ENCODE assay signal across 11 cellular contexts in genomic region chr15:41936155-41936554, GRCh38. TPM values are rescaled to one million over a fixed set of nuclear protein-coding genes. Genes with fewer than 3 reads are reported as not detected.
DNase-seq lines count a peak whose midpoint lies in the region; ATAC-seq, FAIRE-seq and TF ChIP-seq lines count a peak whose summit lies in the region.
"Had no signal": no experiment of that assay in that cellular context is flagged by ENCODE, and none has a peak within 500 bp of the region (broad histone marks: within the 10 kb centered on the region; RNA-seq: fewer than 3 reads in every experiment).

No MANE protein-coding gene starts in this region.

- peak overlapping the region; percentile 89 for H3K27ac Mint-ChIP-seq in CD4-positive, alpha-beta T cell
- peak overlapping the region; percentile 84 for H3K27ac Mint-ChIP-seq in osteocyte (ENCODE audit: unreplicated experiment)

- no peaks in the 10 kb centered on the region for H3K9me3 Mint-ChIP-seq in CD4-positive, alpha-beta T cell
- H3K9me3 Mint-ChIP-seq in osteocyte (ENCODE audit: unreplicated experiment), result no peaks in the 10 kb centered on the region

- no peak overlapping the region for H2BK20ac ChIP-seq in IMR-90 (ENCODE audit: low read depth, low read length)

- no peak overlapping the region for H3K4me3 ChIP-seq in IMR-90 (ENCODE audit: insufficient read depth, low read depth, low read length)
- no peak overlapping the region for H3K4me3 ChIP-seq in K562
- H3K4me3 ChIP-seq: smooth muscle cell had no signal

- H3K18ac ChIP-seq in IMR-90 (ENCODE audit: low read depth, low read length), result no peak overlapping the region

- peaks cover 19% of the 10 kb centered on the region for H3K4me1 ChIP-seq in IMR-90 (ENCODE audit: control insufficient read depth, insufficient read depth, low read length)
- H3K4me1 ChIP-seq in K562 (replicated peaks in 1 of 2; ENCODE audit: control insufficient read depth in 2 of 2, insufficient read depth in 2 of 2, low read length in 2 of 2), result peaks cover 3 to 9% of the 10 kb centered on the region in 2 experiments; a peak in 3 of 5 replicates

- no peak overlapping the region for H3K9ac ChIP-seq in IMR-90 (ENCODE audit: low read depth, low read length)
- H3K9ac ChIP-seq in K562 (ENCODE audit: insufficient read depth in 1 of 2, low read depth in 2 of 2, low read length in 2 of 2), result no peak overlapping the region

- CTCF ChIA-PET in CD4-positive, alpha-beta T cell (lab: Charles Lee), result interaction anchor here (0.5 to 3.9 kb wide), 11 partner anchors 11 to 1269 kb away, joined by 3 to 42 read pairs (median 7); partner anchors contain the start of genes EHD4 and MAPKBP1
- CTCF ChIA-PET in IMR-90 (lab: Yijun Ruan, JAX), result interaction anchor here (1.0 kb wide), 1 partner anchor 16 kb away, joined by 3 read pairs; no protein-coding TSS in a partner anchor
- CTCF ChIA-PET in K562 (lab: Yijun Ruan, JAX; ENCODE audit: low intra/inter-chr PET ratio), result no interaction called here

- H2AK9ac ChIP-seq in IMR-90 (replicated peaks; ENCODE audit: low read depth, low read length, poor library complexity), result no peak overlapping the region

- no peak overlapping the region for H2AFZ ChIP-seq in IMR-90 (replicated peaks; ENCODE audit: low read length, poor library complexity)
- no peak overlapping the region for H2AFZ ChIP-seq in K562 (ENCODE audit: low read depth, low read length)

- H3K79me1 ChIP-seq in IMR-90 (ENCODE audit: low read depth in 1 of 2, low read length in 2 of 2), result peaks cover 41 to 85% of the 10 kb centered on the region in 2 experiments

- no peak overlapping the region; the same call in 2 of the 3 replicates for H2BK15ac ChIP-seq in IMR-90 (ENCODE audit: low read depth, low read length)

- BruUV-seq in IMR-90 (replicated peaks; lab: Mats Ljungman, UMichigan) (no TSS peak), K562 (replicated peaks; lab: Mats Ljungman, UMichigan) (no TSS peak)

- peaks cover 62% of the 10 kb centered on the region for H3K4me1 Mint-ChIP-seq in CD4-positive, alpha-beta T cell (ENCODE audit: low read depth)
- H3K4me1 Mint-ChIP-seq in osteocyte (ENCODE audit: unreplicated experiment), result peaks cover 64% of the 10 kb centered on the region

- no peak overlapping the region for H2BK5ac ChIP-seq in IMR-90 (ENCODE audit: low read depth, low read length, poor library complexity, severe bottlenecking)

- peaks cover 10% of the 10 kb centered on the region for H3K36me3 Mint-ChIP-seq in CD4-positive, alpha-beta T cell (ENCODE audit: low read depth)
- H3K36me3 Mint-ChIP-seq in osteocyte (ENCODE audit: unreplicated experiment), result peaks cover 9% of the 10 kb centered on the region

- dilution Hi-C loops in IMR-90 (cut with HindIII; ENCODE audit: low sequenced_read_pairs, unreplicated experiment), result no loop called here

- no peak overlapping the region for H3K56ac ChIP-seq in IMR-90 (ENCODE audit: extremely low read depth, insufficient read depth, low read length)

- H3K9me1 ChIP-seq in IMR-90 (ENCODE audit: insufficient read depth, low read length) (peaks cover 36% of the 10 kb centered on the region), K562 (ENCODE audit: control insufficient read depth, insufficient read depth, low read length) (no peaks in the 10 kb centered on the region)

- no peak overlapping the region for H4K91ac ChIP-seq in IMR-90 (ENCODE audit: insufficient read depth, low read depth, low read length)

- no peak for TF ChIP-seq CTCF in CD4-positive, alpha-beta T cell (IDR thresholded peaks at IDR 0.05)
- no peak for TF ChIP-seq CTCF in IMR-90 (conservative IDR thresholded peaks at IDR 0.05; ENCODE audit: low read depth, low read length)
- TF ChIP-seq CTCF in K562 (IDR thresholded peaks at IDR 0.05 in 2 of 3, conservative IDR thresholded peaks at IDR 0.05 in 1 of 3; ENCODE audit: insufficient read depth in 2 of 3, low read depth in 1 of 3, low read length in 3 of 3), result no peak
- no peak for TF ChIP-seq CTCF in osteocyte (IDR thresholded peaks at IDR 0.05)

- TF ChIP-seq POLR2A in IMR-90 (IDR thresholded peaks at IDR 0.05; ENCODE audit: low read depth, low read length) (no peak), K562 (conservative IDR thresholded peaks at IDR 0.05) (no peak)

- DNase-seq in CD4-positive, alpha-beta T cell, result no peak
- DNase-seq in IMR-90, result no peak
- DNase-seq in K562 (ENCODE audit: extremely low read depth in 1 of 4, low spot score in 3 of 4), result no peak
- no peak for DNase-seq in osteocyte (ENCODE audit: extremely low spot score, unreplicated experiment)
- DNase-seq in 8988T, result no peak
- no peak for DNase-seq in globus pallidus (ENCODE audit: low spot score)
- no peak for DNase-seq in midbrain (lab: John Stamatoyannopoulos, UW)
- DNase-seq: hippocampal formation, Kasumi-1 had no signal

- H4K20me1 ChIP-seq in IMR-90 (ENCODE audit: insufficient read depth, low read length) (0 out of 2 replicates have a peak, but pooled peaks cover under 1% of the 10 kb centered on the region), K562 (replicated peaks; ENCODE audit: control insufficient read depth, insufficient read depth, low read length) (no peaks in the 10 kb centered on the region)

- no peaks in the 10 kb centered on the region for H3K27me3 ChIP-seq in CD4-positive, alpha-beta T cell (ENCODE audit: control insufficient read depth, insufficient read depth, low read length)
- H3K27me3 ChIP-seq in IMR-90 (ENCODE audit: control insufficient read depth, insufficient read depth, low read length), result no peaks in the 10 kb centered on the region
- H3K27me3 ChIP-seq in K562 (ENCODE audit: control insufficient read depth in 2 of 2, insufficient read depth in 2 of 2, low read length in 2 of 2), result no peaks in the 10 kb centered on the region

- no peaks in the 10 kb centered on the region for H3K27me3 Mint-ChIP-seq in CD4-positive, alpha-beta T cell
- no peaks in the 10 kb centered on the region for H3K27me3 Mint-ChIP-seq in osteocyte (ENCODE audit: unreplicated experiment)

- no peak overlapping the region for H4K5ac ChIP-seq in IMR-90 (ENCODE audit: low read depth, low read length)

- POLR2A ChIA-PET in CD4-positive, alpha-beta T cell (lab: Charles Lee), result interaction anchor here (0.6 to 8.9 kb wide), 12 partner anchors 10 to 649 kb away, joined by 3 to 209 read pairs (median 13); partner anchors contain the start of genes EHD4, MAPKBP1, MGA and RPAP1
- POLR2A ChIA-PET in IMR-90 (lab: Charles Lee; ENCODE audit: unreplicated experiment), result no interaction called here
- POLR2A ChIA-PET in K562 (lab: Yijun Ruan, JAX), result interaction anchor here (1.3 kb wide), 1 partner anchor 15 kb away, joined by 3 read pairs; no protein-coding TSS in a partner anchor

- WGBS in IMR-90 (ENCODE audit: extremely low coverage in 2 of 2, insufficient read length in 1 of 2), 2 experiments, result no CpG with 5 or more reads among the region's 3 CpGs
- WGBS in K562 (ENCODE audit: insufficient coverage, low coverage, missing lambda C conversion rate), result 73% methylated on average over 3 of the region's 3 CpGs

- no peak overlapping the region for H3K4ac ChIP-seq in IMR-90 (ENCODE audit: low read depth, low read length)

- peak overlapping the region; percentile 3; the same call in 1 of the 2 replicates for H2BK120ac ChIP-seq in IMR-90 (ENCODE audit: low read depth, low read length)

- no peak for TF ChIP-seq RAD21 in IMR-90 (IDR thresholded peaks at IDR 0.05; ENCODE audit: low read length)
- no peak for TF ChIP-seq RAD21 in K562 (CRISPR knock-in tag; conservative IDR thresholded peaks at IDR 0.05 in 1 of 2, IDR thresholded peaks at IDR 0.05 in 1 of 2)

- peak overlapping the region; percentile 62; the same call in 1 of the 2 replicates for H2AK5ac ChIP-seq in IMR-90 (ENCODE audit: low read depth, low read length)

- no peak for TF ChIP-seq EP300 in K562 (IDR thresholded peaks at IDR 0.05; ENCODE audit: low read length)

- H3K27ac ChIP-seq in CD4-positive, alpha-beta T cell (ENCODE audit: low read depth, low read length), result peak overlapping the region; percentile 97
- H3K27ac ChIP-seq in IMR-90 (ENCODE audit: insufficient read depth, low read length), result no peak overlapping the region
- no peak overlapping the region for H3K27ac ChIP-seq in K562 (ENCODE audit: extremely low read depth, low read depth, low read length)

- in situ Hi-C loops in IMR-90 (cut with MboI; ENCODE audit: low sequenced_read_pairs), result no loop called here
- in situ Hi-C loops in K562 (cut with MboI), result no loop called here

- FAIRE-seq in K562 (lab: Jason Lieb, UNC), result no peak

- H3K36me3 ChIP-seq in IMR-90 (ENCODE audit: control insufficient read depth, insufficient read depth, low read length), result peaks cover 1% of the 10 kb centered on the region; the same call in 1 of the 2 replicates
- H3K36me3 ChIP-seq in K562 (ENCODE audit: control insufficient read depth, insufficient read depth, low read length), result peaks cover 4% of the 10 kb centered on the region; the same call in 2 of the 3 replicates

- H3K4me2 ChIP-seq in IMR-90 (ENCODE audit: low read depth, low read length), result no peak overlapping the region
- H3K4me2 ChIP-seq in K562 (ENCODE audit: insufficient read depth, low read length), result no peak overlapping the region
- H3K4me2 ChIP-seq: smooth muscle cell had no signal

- no peaks in the 10 kb centered on the region for H3K79me2 ChIP-seq in K562 (ENCODE audit: control insufficient read depth, insufficient read depth, low read length)

- H3K23ac ChIP-seq in IMR-90 (ENCODE audit: low read depth, low read length), result no peak overlapping the region

- no peaks in the 10 kb centered on the region for H3K9me3 ChIP-seq in CD4-positive, alpha-beta T cell (ENCODE audit: control insufficient read depth, low read length)
- no peaks in the 10 kb centered on the region for H3K9me3 ChIP-seq in IMR-90 (ENCODE audit: control insufficient read depth, insufficient read depth, low read length)
- no peaks in the 10 kb centered on the region for H3K9me3 ChIP-seq in K562 (replicated peaks; ENCODE audit: control insufficient read depth, insufficient read depth, low read depth, low read length)

- no peak overlapping the region for H3K14ac ChIP-seq in IMR-90 (replicated peaks; ENCODE audit: low read depth, low read length)

- ATAC-seq in CD4-positive, alpha-beta T cell (ENCODE audit: poor library complexity), result no peak
- ATAC-seq in IMR-90 (ENCODE audit: low read depth) (no peak), K562 (no peak), GM18519 (IDR thresholded peaks at IDR 0.05; ENCODE audit: low FRiP score, unreplicated experiment) (no peak)

- peak overlapping the region; percentile 68 for H3K4me3 Mint-ChIP-seq in CD4-positive, alpha-beta T cell
- no peak overlapping the region for H3K4me3 Mint-ChIP-seq in osteocyte (ENCODE audit: unreplicated experiment)

- H4K8ac ChIP-seq in IMR-90 (ENCODE audit: low read depth in 2 of 2, low read length in 2 of 2), result no peak overlapping the region

- intact Hi-C loops in CD4-positive, alpha-beta T cell (cut with DNase I, micrococcal nuclease), result loop anchor here (2.0 to 5.0 kb wide), 4 partner anchors 39 to 336 kb away; partner anchors contain the start of genes GANC (in 1 of the 2), JMJD7 (in 1 of the 2), SPTBN5 (in 1 of the 2) and TMEM87A (in 1 of the 2)
- intact Hi-C loops in IMR-90 (cut with micrococcal nuclease), result no loop called here
- intact Hi-C loops in K562 (cut with micrococcal nuclease), result no loop called here

RNA-seq across cellular contexts. Expression of gene EHD4, which starts 36.2 kb away (rescaled TPM):
- 10 to 100 TPM; 39.8 to 40.5 TPM for total RNA-seq in CD4-positive, alpha-beta T cell
- total RNA-seq in IMR-90 (2012; rRNA removed) (26.4 and 29.0 TPM in 2 replicates), K562 (2014; rRNA removed) (9.8 and 12.6 TPM in 2 replicates), K562 (2014; rRNA removed; fragmentation: Illumina TruSeq; extraction: Trizol) (4.6 and 5.2 TPM in 2 replicates), K562 (2015; rRNA removed; fragmentation: Illumina TruSeq; extraction: Trizol) (5.6 and 5.7 TPM in 2 replicates), K562 (2021) (10.3 and 11.4 TPM in 2 replicates), osteocyte (20.9 and 21.7 TPM in 2 replicates)
- polyA plus RNA-seq in IMR-90 (2012; rRNA removed) (21.0 and 21.1 TPM in 2 replicates), K562 (2011; rRNA removed) (6.4 and 7.4 TPM in 2 replicates), K562 (2014; fragmentation: Illumina TruSeq; extraction: Trizol) (7.0 and 8.1 TPM in 2 replicates), K562 (2014; fragmentation: Nextera tagmentation; extraction: Ambion mirVana) (under 1 TPM; 0.89 to 0.96 TPM), K562 (2014; rRNA removed) (7.5 and 7.7 TPM in 2 replicates)
- polyA plus RNA-seq in IMR-90 (2012; cell fraction: cytosol; rRNA removed), result 13.2 and 20.3 TPM in 2 replicates
- 10.2 and 11.2 TPM in 2 replicates for polyA plus RNA-seq in IMR-90 (2012; cell fraction: nucleus; rRNA removed; ENCODE audit: low replicate concordance)
- 11.8 and 17.2 TPM in 2 replicates for total RNA-seq in K562 (2011; cell fraction: chromatin; rRNA removed; ENCODE audit: low replicate concordance)
- 15.1 and 17.0 TPM in 2 replicates for total RNA-seq in K562 (2011; cell fraction: nucleolus; rRNA removed)
- 14.4 and 16.6 TPM in 2 replicates for total RNA-seq in K562 (2011; cell fraction: nucleoplasm; rRNA removed)
- polyA plus RNA-seq in K562 (2011; cell fraction: cytosol; rRNA removed), result 7.3 and 10.8 TPM in 2 replicates
- 4.1 and 4.5 TPM in 2 replicates for polyA plus RNA-seq in K562 (2011; cell fraction: nucleus; rRNA removed)
- 5.5 and 7.3 TPM in 2 replicates for polyA plus RNA-seq in K562 (2012)
- polyA minus RNA-seq in K562 (2011; rRNA and poly(A)+ RNA removed), result 9.2 and 10.3 TPM in 2 replicates
- polyA minus RNA-seq in K562 (2011; cell fraction: cytosol; rRNA and poly(A)+ RNA removed), result 8.6 and 9.6 TPM in 2 replicates
- polyA minus RNA-seq in K562 (2011; cell fraction: nucleus; rRNA and poly(A)+ RNA removed), result 6.9 and 10.0 TPM in 2 replicates

RNA-seq across cellular contexts. Expression of gene SPTBN5, which starts 42.3 kb away (rescaled TPM):
- 1 to 10 TPM; 2.2 to 2.3 TPM for total RNA-seq in CD4-positive, alpha-beta T cell
- total RNA-seq in IMR-90 (2012; rRNA removed) (under 0.01 TPM in 2 replicates), K562 (2014; rRNA removed) (not detected in 2 replicates), K562 (2014; rRNA removed; fragmentation: Illumina TruSeq; extraction: Trizol) (not detected in 2 replicates), K562 (2015; rRNA removed; fragmentation: Illumina TruSeq; extraction: Trizol) (not detected in 2 replicates), K562 (2021) (0.02 TPM in 1 of 2 replicates, not detected in the other), osteocyte (3.0 and 3.2 TPM in 2 replicates)
- polyA plus RNA-seq in IMR-90 (2012; rRNA removed) (0.37 and 0.38 TPM in 2 replicates), K562 (2011; rRNA removed) (0.01 TPM in 1 of 2 replicates, not detected in the other), K562 (2014; fragmentation: Illumina TruSeq; extraction: Trizol) (not detected in 2 replicates), K562 (2014; fragmentation: Nextera tagmentation; extraction: Ambion mirVana) (not detected), K562 (2014; rRNA removed) (not detected in 2 replicates)
- polyA plus RNA-seq in IMR-90 (2012; cell fraction: cytosol; rRNA removed), result 0.10 and 0.12 TPM in 2 replicates
- polyA plus RNA-seq in IMR-90 (2012; cell fraction: nucleus; rRNA removed; ENCODE audit: low replicate concordance), result 2.3 and 3.5 TPM in 2 replicates
- total RNA-seq in K562 (2011; cell fraction: chromatin; rRNA removed; ENCODE audit: low replicate concordance), result 0.30 TPM in 1 of 2 replicates, not detected in the other
- under 0.01 TPM in 2 replicates for total RNA-seq in K562 (2011; cell fraction: nucleolus; rRNA removed)
- 0.08 TPM in 1 of 2 replicates, not detected in the other for total RNA-seq in K562 (2011; cell fraction: nucleoplasm; rRNA removed)
- 0.01 and 0.03 TPM in 2 replicates for polyA plus RNA-seq in K562 (2011; cell fraction: cytosol; rRNA removed)
- polyA plus RNA-seq in K562 (2011; cell fraction: nucleus; rRNA removed), result 0.15 and 0.20 TPM in 2 replicates
- polyA plus RNA-seq in K562 (2012), result under 0.01 and 0.03 TPM in 2 replicates
- not detected in 2 replicates for polyA minus RNA-seq in K562 (2011; rRNA and poly(A)+ RNA removed)
- not detected in 2 replicates for polyA minus RNA-seq in K562 (2011; cell fraction: cytosol; rRNA and poly(A)+ RNA removed)
- polyA minus RNA-seq in K562 (2011; cell fraction: nucleus; rRNA and poly(A)+ RNA removed), result under 0.01 TPM in 1 of 2 replicates, not detected in the other

Comparison
In these comparisons a context has a peak if more than half of its experiments do, and no peak if none do; other contexts are left out.
1. intact Hi-C loops: an anchor here in CD4-positive, alpha-beta T cell (2.0 to 5.0 kb wide); none called in IMR-90 and K562.